In the genomic region with DNA sequence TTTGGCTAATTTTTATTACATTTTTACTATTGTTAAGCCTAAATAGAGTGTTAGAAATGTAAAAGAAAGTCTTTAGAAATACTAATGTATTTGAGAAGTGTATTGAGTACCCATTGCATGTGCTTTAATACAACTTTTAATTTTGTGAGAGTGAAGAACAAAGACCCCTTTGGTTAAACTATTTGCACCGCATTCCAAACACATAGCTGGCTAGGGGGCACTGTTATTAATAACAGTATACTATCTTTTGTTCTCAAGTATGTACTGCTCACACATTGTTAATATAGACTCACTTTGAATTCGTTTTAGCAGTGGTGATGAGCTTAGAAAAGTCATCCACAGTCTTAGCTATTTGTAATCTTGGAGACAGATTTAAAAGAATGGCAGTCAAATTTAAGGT, we compare ENCODE assay signal across 21 cellular contexts.
DNase-seq lines count a peak whose midpoint lies in the region; ATAC-seq, FAIRE-seq and TF ChIP-seq lines count a peak whose summit lies in the region.
"Had no signal": no experiment of that assay in that cellular context is flagged by ENCODE, and none has a peak within 500 bp of the region (broad histone marks: within the 10 kb centered on the region; RNA-seq: fewer than 3 reads in every experiment).

No MANE protein-coding gene starts in this region.

- no peaks in the 10 kb centered on the region for H3K4me1 Mint-ChIP-seq in astrocyte (ENCODE audit: low read depth, unreplicated experiment)
- H3K4me1 Mint-ChIP-seq: B cell; CD4-positive, CD25-positive, alpha-beta regulatory T cell had no signal

- H2AK5ac ChIP-seq in neuronal stem cell (ENCODE audit: low read depth, low read length) = no peak overlapping the region

- DNase-seq in left ventricle myocardium superior (no peak), heart left ventricle (no peak), astrocyte (ENCODE audit: low read depth) (no peak), SIG-M5 treated with dmso at 0.1 percent for 504 hours (lab: John Stamatoyannopoulos, UW; ENCODE audit: unreplicated experiment) (no peak), neuronal stem cell (ENCODE audit: low spot score) (no peak)
- DNase-seq in activated CD4-positive, alpha-beta T cell treated with anti-CD3 and anti-CD28 coated beads for 1 hour = no peak
- DNase-seq: Caco-2; CD4-positive, CD25-positive, alpha-beta regulatory T cell; CD8-positive, alpha-beta T cell; DMS153; DND-41; GM23248; H9; HFFc6 had no signal

- no peak for TF ChIP-seq CTCF in heart left ventricle (IDR thresholded peaks at IDR 0.05)
- peak; percentile 18; the same call in 1 of the 2 replicates for TF ChIP-seq CTCF in OCI-LY3 (IDR thresholded peaks at IDR 0.05; ENCODE audit: low read depth, low read length)
- TF ChIP-seq CTCF in astrocyte (IDR thresholded peaks at IDR 0.05; ENCODE audit: insufficient read depth, low read depth, low read length) = no peak

- ATAC-seq in left ventricle myocardium superior = peak; percentile 28
- no peak for ATAC-seq in heart left ventricle
- no peak for ATAC-seq in GM21717 (IDR thresholded peaks at IDR 0.05; ENCODE audit: unreplicated experiment)
- ATAC-seq: CD8-positive, alpha-beta T cell had no signal

- WGBS in heart left ventricle, 4 donors = 49 to 61% (median 58%) methylated on average over 2 of the region's 2 CpGs
- no CpG with 5 or more reads among the region's 2 CpGs for WGBS in neuronal stem cell (ENCODE audit: extremely low coverage in 2 of 2, insufficient read length in 2 of 2, insufficient replicate concordance in 1 of 2), 2 donors

- H2BK12ac ChIP-seq in neuronal stem cell (ENCODE audit: low read length) = no peak overlapping the region

- no peaks in the 10 kb centered on the region for H3K9me3 Mint-ChIP-seq in astrocyte (ENCODE audit: unreplicated experiment)
- H3K9me3 Mint-ChIP-seq: CD8-positive, alpha-beta T cell; H9; HFFc6 had no signal

- no peak overlapping the region for H2BK120ac ChIP-seq in neuronal stem cell (ENCODE audit: low read depth, low read length)

- H3K36me3 ChIP-seq in heart left ventricle (peaks cover 0 to 21% (median 7%) of the 10 kb centered on the region in 9 donors), OCI-LY3 (replicated peaks; ENCODE audit: low read depth, low read length) (no peaks in the 10 kb centered on the region), astrocyte (ENCODE audit: insufficient read depth, low read length) (no peaks in the 10 kb centered on the region), neuronal stem cell (replicated peaks in 1 of 2; ENCODE audit: control insufficient read depth in 2 of 2, insufficient read depth in 2 of 2, low read length in 2 of 2) (peaks cover 5 to 20% of the 10 kb centered on the region in 2 donors)
- H3K36me3 ChIP-seq: BLaER1 had no signal

- H3K9me3 ChIP-seq in heart left ventricle (no peaks in the 10 kb centered on the region), OCI-LY3 (ENCODE audit: insufficient read depth, low read length) (no peaks in the 10 kb centered on the region), astrocyte (ENCODE audit: insufficient read depth, low read depth, low read length) (no peaks in the 10 kb centered on the region), neuronal stem cell (replicated peaks in 1 of 2; ENCODE audit: control insufficient read depth in 2 of 2, insufficient read depth in 1 of 2, low read depth in 1 of 2, low read length in 2 of 2) (no peaks in the 10 kb centered on the region)
- H3K9me3 ChIP-seq: BLaER1, Caco-2 had no signal

- H4K20me1 ChIP-seq in OCI-LY3 (ENCODE audit: insufficient read depth, low read length) (no peaks in the 10 kb centered on the region), astrocyte (ENCODE audit: insufficient read depth, low read length) (peaks cover 5% of the 10 kb centered on the region)
- H4K20me1 ChIP-seq: BLaER1 had no signal

- no peak overlapping the region for H3K27ac Mint-ChIP-seq in astrocyte (ENCODE audit: unreplicated experiment)
- H3K27ac Mint-ChIP-seq: B cell; CD4-positive, CD25-positive, alpha-beta regulatory T cell; CD8-positive, alpha-beta T cell; HFFc6 had no signal

- H3K18ac ChIP-seq in neuronal stem cell (ENCODE audit: low read length) = no peak overlapping the region

- no peak overlapping the region for H4K91ac ChIP-seq in neuronal stem cell (ENCODE audit: low read depth, low read length, poor library complexity)

- no peak overlapping the region for H3K23ac ChIP-seq in neuronal stem cell (ENCODE audit: low read depth, low read length, poor library complexity)

- H3K4ac ChIP-seq in neuronal stem cell (ENCODE audit: low read length) = no peak overlapping the region

- H3K4me1 ChIP-seq in heart left ventricle (peaks cover 0 to 14% (median 2%) of the 10 kb centered on the region in 12 donors), OCI-LY3 (ENCODE audit: low read length) (peaks cover 17% of the 10 kb centered on the region), astrocyte (ENCODE audit: insufficient read depth, low read length) (no peaks in the 10 kb centered on the region), neuronal stem cell (ENCODE audit: control insufficient read depth in 2 of 2, insufficient read depth in 1 of 2, low read depth in 1 of 2, low read length in 2 of 2) (no peaks in the 10 kb centered on the region)
- H3K4me1 ChIP-seq: BLaER1, Caco-2 had no signal

- intact Hi-C loops in left ventricle myocardium superior (cut with micrococcal nuclease) = no loop called here
- intact Hi-C loops in heart left ventricle (cut with DNase I) = no loop called here

- H3K27me3 ChIP-seq in heart left ventricle = no peaks in the 10 kb centered on the region
- H3K27me3 ChIP-seq in OCI-LY3 (ENCODE audit: low read depth, low read length) = no peaks in the 10 kb centered on the region
- no peaks in the 10 kb centered on the region for H3K27me3 ChIP-seq in astrocyte (ENCODE audit: insufficient read depth, low read length)
- no peaks in the 10 kb centered on the region for H3K27me3 ChIP-seq in neuronal stem cell (ENCODE audit: control insufficient read depth in 3 of 3, insufficient read depth in 3 of 3, low read depth in 1 of 3, low read length in 3 of 3)
- H3K27me3 ChIP-seq: BLaER1 had no signal

- H2BK5ac ChIP-seq in neuronal stem cell (ENCODE audit: low read length) = no peak overlapping the region

- no peak overlapping the region for H2BK15ac ChIP-seq in neuronal stem cell (ENCODE audit: low read length)

- H3K9ac ChIP-seq in OCI-LY3 (ENCODE audit: low read length) = no peak overlapping the region
- no peak overlapping the region for H3K9ac ChIP-seq in astrocyte (ENCODE audit: low read length)
- H3K9ac ChIP-seq in neuronal stem cell (ENCODE audit: low read depth, low read length, poor library complexity) = no peak overlapping the region
- H3K9ac ChIP-seq: BLaER1, GM23248 had no signal

- H3K79me1 ChIP-seq in neuronal stem cell (ENCODE audit: low read depth, low read length) = no peaks in the 10 kb centered on the region

- no peak overlapping the region for H3K4me3 ChIP-seq in heart left ventricle
- no peak overlapping the region for H3K4me3 ChIP-seq in OCI-LY3 (ENCODE audit: low read length)
- no peak overlapping the region for H3K4me3 ChIP-seq in astrocyte (ENCODE audit: insufficient read depth, low read depth, low read length)
- H3K4me3 ChIP-seq in neuronal stem cell (ENCODE audit: low read length in 2 of 2) = no peak overlapping the region
- H3K4me3 ChIP-seq: BLaER1, GM23248 had no signal

- no peak overlapping the region for H3K14ac ChIP-seq in neuronal stem cell (ENCODE audit: low read length)

- no peak for TF ChIP-seq POLR2A in heart left ventricle (IDR thresholded peaks at IDR 0.05)

- no peak overlapping the region for H2AFZ ChIP-seq in OCI-LY3 (ENCODE audit: low read depth, low read length)
- no peak overlapping the region for H2AFZ ChIP-seq in astrocyte (ENCODE audit: low read depth, low read length)
- H2AFZ ChIP-seq in neuronal stem cell (ENCODE audit: low read length) = no peak overlapping the region
- H2AFZ ChIP-seq: GM23248 had no signal

- H3K4me3 Mint-ChIP-seq in astrocyte (ENCODE audit: unreplicated experiment) = no peak overlapping the region
- H3K4me3 Mint-ChIP-seq: B cell; CD4-positive, CD25-positive, alpha-beta regulatory T cell; CD8-positive, alpha-beta T cell; H9; HFFc6 had no signal

- peak; percentile 60 for FAIRE-seq in astrocyte (lab: Jason Lieb, UNC)
- FAIRE-seq: GM12892 had no signal

- H3K79me2 ChIP-seq in OCI-LY3 (ENCODE audit: low read length) (no peaks in the 10 kb centered on the region), astrocyte (ENCODE audit: insufficient read depth, low read length) (no peaks in the 10 kb centered on the region)

- no peaks in the 10 kb centered on the region for H3K27me3 Mint-ChIP-seq in astrocyte (ENCODE audit: low read depth, unreplicated experiment)
- H3K27me3 Mint-ChIP-seq: CD4-positive, CD25-positive, alpha-beta regulatory T cell had no signal

- peaks cover 4% of the 10 kb centered on the region for H3K36me3 Mint-ChIP-seq in astrocyte (ENCODE audit: low read depth, unreplicated experiment)
- H3K36me3 Mint-ChIP-seq: CD4-positive, CD25-positive, alpha-beta regulatory T cell; CD8-positive, alpha-beta T cell had no signal

- H3K27ac ChIP-seq in heart left ventricle (peak overlapping the region in 1 of 12 donors; percentile 56), OCI-LY3 (ENCODE audit: low read length) (no peak overlapping the region), astrocyte (ENCODE audit: low read depth, low read length) (no peak overlapping the region), neuronal stem cell (replicated peaks; ENCODE audit: low read length) (no peak overlapping the region)
- H3K27ac ChIP-seq: 22Rv1, BLaER1, C4-2B, GM23248 had no signal

- no peak overlapping the region for H3K4me2 ChIP-seq in OCI-LY3 (ENCODE audit: low read length)
- no peak overlapping the region for H3K4me2 ChIP-seq in astrocyte (ENCODE audit: low read length)
- H3K4me2 ChIP-seq in neuronal stem cell (ENCODE audit: insufficient read depth, low read length, poor library complexity, severe bottlenecking) = no peak overlapping the region
- H3K4me2 ChIP-seq: BLaER1 had no signal

- no peak overlapping the region for H4K8ac ChIP-seq in neuronal stem cell (ENCODE audit: low read depth, low read length)
